23 cellular contexts compared by ENCODE assay signal in the genomic region with DNA sequence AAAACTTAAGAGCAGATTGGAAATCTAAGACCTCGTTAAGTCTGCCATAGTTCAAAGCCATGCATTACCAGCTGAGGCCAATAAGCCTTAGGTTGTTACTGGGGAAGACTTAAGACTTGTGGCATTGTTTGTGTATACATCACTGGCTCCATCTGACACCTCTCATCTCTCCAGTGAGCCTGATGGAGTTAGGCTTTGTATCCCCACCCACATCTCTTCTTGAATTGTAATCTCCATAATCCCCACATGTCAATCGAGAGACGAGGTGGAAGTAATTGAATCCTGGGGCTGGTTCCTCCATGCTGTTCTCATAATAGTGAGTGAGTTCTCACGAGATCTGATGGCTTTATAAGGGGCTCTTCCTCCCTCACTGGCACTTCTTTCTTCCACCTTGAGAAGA.
"Had no signal": no experiment of that assay in that cellular context is flagged by ENCODE, and none has a peak within 500 bp of the region (broad histone marks: within the 10 kb centered on the region; RNA-seq: fewer than 3 reads in every experiment).

No MANE protein-coding gene starts in this region.

- DNase-seq: activated CD4-positive, alpha-beta T cell treated with anti-CD3 and anti-CD28 coated beads, Interleukin-2, amount 50 U/mL, for 4 hours; activated CD8-positive, alpha-beta memory T cell treated with anti-CD3 and anti-CD28 coated beads, Interleukin-2, amount 50 U/mL, for 48 hours; activated effector memory CD4-positive, alpha-beta T cell treated with Interleukin-2 at 50 U/mL for 16 hours; activated naive CD4-positive, alpha-beta T cell treated with anti-CD3 and anti-CD28 coated beads, Interleukin-2, amount 50 U/mL, for 16 hours; activated naive CD8-positive, alpha-beta T cell treated with anti-CD3 and anti-CD28 coated beads, Interleukin-2, amount 50 U/mL, for 24 hours; activated T-cell treated with anti-CD3 and anti-CD28 coated beads, Interleukin-2, amount 50 U/mL, for 4 hours; effector CD8-positive, alpha-beta T cell; foreskin keratinocyte; immature natural killer cell; kidney glomerular epithelial cell; left lung; naive thymus-derived CD8-positive, alpha-beta T cell; pancreas; psoas muscle; right cardiac atrium; stimulated activated naive CD4-positive, alpha-beta T cell; T-cell; testis had no signal

- H3K36me3 Mint-ChIP-seq: type B pancreatic cell had no signal

- H3K9me3 ChIP-seq: left lung, neutrophil, pancreas, psoas muscle, testis, vagina had no signal

- H3K27me3 Mint-ChIP-seq: activated naive CD8-positive, alpha-beta T cell treated with anti-CD3 and anti-CD28 coated beads, Interleukin-2, amount 50 U/mL, for 24 hours; dendritic cell treated with granulocyte-macrophage colony-stimulating factor and Interleukin-4, amounts not matched to agents 40 ng/mL and 50 ng/mL, for 4 days; naive thymus-derived CD8-positive, alpha-beta T cell; T-cell had no signal

- H3K27ac Mint-ChIP-seq: activated naive CD8-positive, alpha-beta T cell treated with anti-CD3 and anti-CD28 coated beads, Interleukin-2, amount 50 U/mL, for 24 hours; dendritic cell treated with granulocyte-macrophage colony-stimulating factor and Interleukin-4, amounts not matched to agents 40 ng/mL and 50 ng/mL, for 4 days; mesothelial cell of epicardium; T-cell; type B pancreatic cell had no signal

- ATAC-seq: activated naive CD8-positive, alpha-beta T cell treated with anti-CD3 and anti-CD28 coated beads, Interleukin-2, amount 50 U/mL, for 24 hours; activated T-cell treated with anti-CD3 and anti-CD28 coated beads, Interleukin-2, amount 50 U/mL, for 4 hours; foreskin keratinocyte; left lung; naive thymus-derived CD8-positive, alpha-beta T cell; pancreas; psoas muscle; right cardiac atrium; T-cell had no signal

- H3K4me3 Mint-ChIP-seq: activated naive CD8-positive, alpha-beta T cell treated with anti-CD3 and anti-CD28 coated beads, Interleukin-2, amount 50 U/mL, for 24 hours; activated T-cell treated with anti-CD3 and anti-CD28 coated beads, Interleukin-2, amount 50 U/mL, for 4 hours; dendritic cell treated with granulocyte-macrophage colony-stimulating factor and Interleukin-4, amounts not matched to agents 40 ng/mL and 50 ng/mL, for 4 days; immature natural killer cell; mesothelial cell of epicardium; naive thymus-derived CD8-positive, alpha-beta T cell; T-cell; type B pancreatic cell had no signal
